ENCODE assay signal across 11 cellular contexts in genomic region chr15:74364936-74365618, GRCh38. TPM values are rescaled to one million over a fixed set of nuclear protein-coding genes. Genes with fewer than 3 reads are reported as not detected.
DNase-seq lines count a peak whose midpoint lies in the region; ATAC-seq, FAIRE-seq and TF ChIP-seq lines count a peak whose summit lies in the region.
"Had no signal": no experiment of that assay in that cellular context is flagged by ENCODE, and none has a peak within 500 bp of the region (broad histone marks: within the 10 kb centered on the region; RNA-seq: fewer than 3 reads in every experiment).

No MANE protein-coding gene starts in this region.

- H3K36me3 ChIP-seq in breast epithelium: no peaks in the 10 kb centered on the region
- H3K36me3 ChIP-seq in ectodermal cell (ENCODE audit: control insufficient read depth, insufficient read depth, low read length): no peaks in the 10 kb centered on the region
- H3K36me3 ChIP-seq in mucosa of stomach (ENCODE audit: control insufficient read depth, insufficient read depth, low read length): no peaks in the 10 kb centered on the region
- H3K36me3 ChIP-seq in upper lobe of right lung: no peaks in the 10 kb centered on the region

- no TSS peak for BruUV-seq in MCF 10A (replicated peaks; lab: Mats Ljungman, UMichigan)

- WGBS in ectodermal cell, 2 experiments: 43 to 44% methylated on average over 12 of the region's 12 CpGs

- H3K4me3 ChIP-seq in breast epithelium: peak overlapping the region; percentile 55 to 74 (median 61)
- H3K4me3 ChIP-seq in ectodermal cell (ENCODE audit: insufficient read depth, low read depth, low read length): peak overlapping the region; percentile 52
- H3K4me3 ChIP-seq in mucosa of stomach (ENCODE audit: low read length): no peak overlapping the region
- H3K4me3 ChIP-seq in upper lobe of right lung: peak overlapping the region; percentile 55

- no peaks in the 10 kb centered on the region for H3K27me3 ChIP-seq in breast epithelium
- H3K27me3 ChIP-seq in ectodermal cell (ENCODE audit: control insufficient read depth, insufficient read depth, low read length, poor library complexity, severe bottlenecking): peaks cover 38% of the 10 kb centered on the region
- peaks cover 30% of the 10 kb centered on the region for H3K27me3 ChIP-seq in mucosa of stomach (ENCODE audit: control insufficient read depth, insufficient read depth, low read length)
- peaks cover 14% of the 10 kb centered on the region for H3K27me3 ChIP-seq in upper lobe of right lung

- TF ChIP-seq CTCF in breast epithelium (IDR thresholded peaks at IDR 0.05) (no peak), MCF 10A (IDR thresholded peaks at IDR 0.05; ENCODE audit: unreplicated experiment) (no peak), upper lobe of right lung (IDR thresholded peaks at IDR 0.05) (no peak)

- ATAC-seq in upper lobe of right lung: no peak

- no peak overlapping the region for H3K4me3 Mint-ChIP-seq in MCF 10A (ENCODE audit: unreplicated experiment)

- peaks cover 4% of the 10 kb centered on the region for H3K27me3 Mint-ChIP-seq in MCF 10A (ENCODE audit: insufficient read depth, unreplicated experiment)

- no peaks in the 10 kb centered on the region for H3K9me3 Mint-ChIP-seq in MCF 10A (ENCODE audit: unreplicated experiment)

- no peak for TF ChIP-seq POLR2A in breast epithelium (IDR thresholded peaks at IDR 0.05)

- intact Hi-C loops in breast epithelium (cut with DNase I; ENCODE audit: low total_unique reads) (no loop called here), MCF 10A (cut with micrococcal nuclease) (no loop called here), upper lobe of right lung (cut with DNase I) (no loop called here)

- CTCF ChIA-PET in MCF 10A (lab: Yijun Ruan, JAX): no interaction called here

- no peak overlapping the region for H3K27ac Mint-ChIP-seq in MCF 10A (ENCODE audit: low read depth, unreplicated experiment)

- no peaks in the 10 kb centered on the region for H3K36me3 Mint-ChIP-seq in MCF 10A (ENCODE audit: insufficient read depth, unreplicated experiment)

- no peak for FAIRE-seq in frontal cortex (lab: Jason Lieb, UNC)

- DNase-seq in breast epithelium (ENCODE audit: low spot score in 2 of 2) (peak in 1 of 2 donors; percentile 19), MCF 10A (ENCODE audit: unreplicated experiment) (no peak), upper lobe of right lung (no peak), DMS79 treated with DMSO at 0.1 percent for 48 hours (lab: John Stamatoyannopoulos, UW) (no peak), frontal cortex (ENCODE audit: low spot score in 2 of 2) (no peak)
- DNase-seq in activated effector memory CD4-positive, alpha-beta T cell treated with anti-CD3 and anti-CD28 coated beads, Interleukin-2, amount 50 U/mL, for 16 hours: no peak
- DNase-seq: NCI-H510A; stimulated activated CD4-positive, alpha-beta T cell treated with anti-CD3 and anti-CD28 coated beads, Interleukin-12 subunit alpha, Interleukin-12 subunit beta, amount 100 ng/mL, for 4 hours had no signal

- H3K4me1 ChIP-seq in breast epithelium (peaks cover 0 to 3% of the 10 kb centered on the region in 2 donors), ectodermal cell (ENCODE audit: control insufficient read depth, insufficient read depth, low read length) (peaks cover 11% of the 10 kb centered on the region), mucosa of stomach (ENCODE audit: control insufficient read depth, insufficient read depth, low read length) (no peaks in the 10 kb centered on the region), upper lobe of right lung (peaks cover 10% of the 10 kb centered on the region)

- POLR2A ChIA-PET in MCF 10A (lab: Yijun Ruan, JAX): no interaction called here

- no peaks in the 10 kb centered on the region for H3K4me1 Mint-ChIP-seq in MCF 10A (ENCODE audit: insufficient read depth, unreplicated experiment)

- peak overlapping the region; percentile 61 to 84 for H3K27ac ChIP-seq in breast epithelium
- no peak overlapping the region for H3K27ac ChIP-seq in ectodermal cell (ENCODE audit: insufficient read depth, low read depth, low read length, poor library complexity, severe bottlenecking)
- no peak overlapping the region for H3K27ac ChIP-seq in upper lobe of right lung
- H3K27ac ChIP-seq: HL-60 had no signal

- no peaks in the 10 kb centered on the region for H3K9me3 ChIP-seq in breast epithelium
- H3K9me3 ChIP-seq in ectodermal cell (ENCODE audit: control insufficient read depth, low read length): no peaks in the 10 kb centered on the region
- no peaks in the 10 kb centered on the region for H3K9me3 ChIP-seq in mucosa of stomach (ENCODE audit: control insufficient read depth, low read length)
- no peaks in the 10 kb centered on the region for H3K9me3 ChIP-seq in upper lobe of right lung

- peak overlapping the region; percentile 45 for H3K9ac ChIP-seq in mucosa of stomach (ENCODE audit: low read length)

RNA-seq across cellular contexts. Expression of gene CYP11A1, which starts 2.4 kb away (rescaled TPM):
- 1 to 10 TPM; 1.1 to 4.6 (median 1.3) TPM for total RNA-seq in breast epithelium
- not detected in 2 replicates for total RNA-seq in MCF 10A (2022)
- 1.9 TPM for polyA plus RNA-seq in ectodermal cell (2013, experiment 1 of 4)
- polyA plus RNA-seq in ectodermal cell (2013, experiment 2 of 4): 2.2 TPM
- 1.9 TPM for polyA plus RNA-seq in ectodermal cell (2013, experiment 3 of 4)
- 2.6 TPM for polyA plus RNA-seq in ectodermal cell (2013, experiment 4 of 4)
- total RNA-seq in upper lobe of right lung: 1.1 TPM
- total RNA-seq in frontal cortex: not detected

Comparison
In these comparisons a context has a peak if more than half of its experiments do, and no peak if none do; other contexts are left out.
1. H3K27ac ChIP-seq: peak in breast epithelium (2 of 2); none in ectodermal cell (single experiment) and upper lobe of right lung (single experiment).